In genomic region chr6:28880894-28881780, GRCh38 we compare ENCODE assay signal across 8 cellular contexts. TPM values are rescaled to one million over a fixed set of nuclear protein-coding genes. Genes with fewer than 3 reads are reported as not detected.
DNase-seq lines count a peak whose midpoint lies in the region; ATAC-seq and TF ChIP-seq lines count a peak whose summit lies in the region.

No MANE protein-coding gene starts in this region.

- H3K9me3 ChIP-seq in vagina, result no peaks in the 10 kb centered on the region

- peak overlapping the region; percentile 47 to 52 for H3K4me3 ChIP-seq in vagina

- in situ Hi-C loops in SK-MEL-5 (cut with HindIII; ENCODE audit: low pct_unique_long_range_greater_than_20kb, low sequenced_read_pairs), result no loop called here

- H3K4me1 ChIP-seq in vagina, result peaks cover 9% of the 10 kb centered on the region

- DNase-seq in DMS 273 treated with DMSO at 0.1 percent for 48 hours (lab: John Stamatoyannopoulos, UW) (peak; percentile 57), KG1 (lab: John Stamatoyannopoulos, UW) (peak; percentile 75), SK-MEL-5 (ENCODE audit: low read depth, low spot score) (peak; percentile 87), amygdala (lab: John Stamatoyannopoulos, UW) (peak in 52 of 56 donors; percentile 12 to 84 (median 54)), left ventricle myocardium superior (peak; percentile 69), pons (ENCODE audit: low spot score) (peak; percentile 85), vagina (ENCODE audit: extremely low spot score in 2 of 2) (no peak)

- TF ChIP-seq POLR2A in vagina (IDR thresholded peaks at IDR 0.05), result no peak

- H3K27ac ChIP-seq in vagina, result peak overlapping the region; percentile 71

- no peak for TF ChIP-seq CTCF in vagina (IDR thresholded peaks at IDR 0.05)

- H3K36me3 ChIP-seq in vagina, result no peaks in the 10 kb centered on the region

- intact Hi-C loops in left ventricle myocardium superior (cut with micrococcal nuclease) (no loop called here), vagina (cut with DNase I) (no loop called here)

- peak; percentile 81 for ATAC-seq in left ventricle myocardium superior
- ATAC-seq in GM21367 (IDR thresholded peaks at IDR 0.05; ENCODE audit: unreplicated experiment), result no peak

- no peaks in the 10 kb centered on the region for H3K27me3 ChIP-seq in vagina

RNA-seq across cellular contexts. Expression of gene TRIM27, which starts 42.6 kb away (rescaled TPM):
- total RNA-seq in SK-MEL-5 (2014; rRNA removed; shearing (Covaris generic)), result 66.2 and 76.2 TPM in 2 replicates
- 52.3 and 57.8 TPM in 2 replicates for polyA plus RNA-seq in SK-MEL-5 (2015; cell fraction: cytosol; rRNA removed)
- polyA plus RNA-seq in SK-MEL-5 (2015; cell fraction: nucleus; rRNA removed), result 103 and 120 TPM in 2 replicates
- total RNA-seq in left ventricle myocardium superior (19.2 TPM), vagina (58.4 TPM)

Comparison
In these comparisons a context has a peak if more than half of its experiments do, and no peak if none do; other contexts are left out.
1. DNase-seq: peak in DMS 273 treated with DMSO at 0.1 percent for 48 hours (single experiment), KG1 (single experiment), SK-MEL-5 (single experiment), amygdala (52 of 56), left ventricle myocardium superior (single experiment) and pons (single experiment); none in vagina (0 of 2).